Comparison of ENCODE assay signal across 8 cellular contexts in the genomic region with DNA sequence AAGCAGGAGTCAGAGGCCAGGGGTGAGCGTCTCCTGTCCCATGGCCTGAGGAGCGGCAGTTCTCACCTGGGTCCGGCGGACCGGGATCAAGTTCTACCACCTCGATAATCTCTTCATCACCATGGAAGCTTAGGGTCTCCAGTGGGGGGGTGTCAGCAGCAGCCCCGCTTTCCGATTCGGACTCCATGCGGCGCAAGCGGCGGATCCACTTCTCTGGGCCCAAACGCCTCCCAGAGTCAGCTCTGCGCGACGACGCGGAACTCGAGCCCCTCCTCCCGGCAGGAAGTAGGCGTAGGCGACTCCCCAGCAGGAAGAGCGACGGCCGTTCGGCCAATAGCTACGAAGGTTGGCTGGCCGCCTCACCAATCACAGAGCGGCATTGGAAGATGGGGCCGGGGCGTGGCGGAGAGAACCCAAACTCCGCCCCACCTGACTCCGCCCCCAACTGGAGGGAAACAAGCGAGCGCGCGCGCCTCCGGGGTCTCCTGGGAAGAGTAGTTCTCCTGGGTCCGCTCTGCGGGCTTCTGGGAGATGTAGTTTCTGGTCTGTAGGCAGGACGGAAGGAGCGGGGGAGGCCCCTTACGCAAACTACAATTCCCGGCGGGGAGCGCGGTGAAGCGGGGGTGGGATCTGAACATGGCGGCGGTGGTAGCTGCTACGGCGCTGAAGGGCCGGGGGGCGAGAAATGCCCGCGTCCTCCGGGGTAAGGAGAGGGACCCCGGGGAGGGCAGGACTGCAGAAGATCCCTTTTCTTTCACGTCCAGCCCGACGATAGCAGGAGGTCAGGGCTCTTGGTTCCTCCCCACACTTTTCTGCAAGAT.
DNase-seq lines count a peak whose midpoint lies in the region; ATAC-seq lines count a peak whose summit lies in the region.

A gene with protein sequence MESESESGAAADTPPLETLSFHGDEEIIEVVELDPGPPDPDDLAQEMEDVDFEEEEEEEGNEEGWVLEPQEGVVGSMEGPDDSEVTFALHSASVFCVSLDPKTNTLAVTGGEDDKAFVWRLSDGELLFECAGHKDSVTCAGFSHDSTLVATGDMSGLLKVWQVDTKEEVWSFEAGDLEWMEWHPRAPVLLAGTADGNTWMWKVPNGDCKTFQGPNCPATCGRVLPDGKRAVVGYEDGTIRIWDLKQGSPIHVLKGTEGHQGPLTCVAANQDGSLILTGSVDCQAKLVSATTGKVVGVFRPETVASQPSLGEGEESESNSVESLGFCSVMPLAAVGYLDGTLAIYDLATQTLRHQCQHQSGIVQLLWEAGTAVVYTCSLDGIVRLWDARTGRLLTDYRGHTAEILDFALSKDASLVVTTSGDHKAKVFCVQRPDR (minus strand): TSS at position 238 of the 821 bp plus-strand sequence. CDS start 51 bp downstream, at position 187.
A gene with protein sequence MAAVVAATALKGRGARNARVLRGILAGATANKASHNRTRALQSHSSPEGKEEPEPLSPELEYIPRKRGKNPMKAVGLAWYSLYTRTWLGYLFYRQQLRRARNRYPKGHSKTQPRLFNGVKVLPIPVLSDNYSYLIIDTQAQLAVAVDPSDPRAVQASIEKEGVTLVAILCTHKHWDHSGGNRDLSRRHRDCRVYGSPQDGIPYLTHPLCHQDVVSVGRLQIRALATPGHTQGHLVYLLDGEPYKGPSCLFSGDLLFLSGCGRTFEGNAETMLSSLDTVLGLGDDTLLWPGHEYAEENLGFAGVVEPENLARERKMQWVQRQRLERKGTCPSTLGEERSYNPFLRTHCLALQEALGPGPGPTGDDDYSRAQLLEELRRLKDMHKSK (plus strand): TSS at position 620 of the 821 bp plus-strand sequence. CDS start 17 bp downstream, at position 637.

- H3K27ac ChIP-seq in BLaER1 treated with 17β-estradiol and CSF1 and Interleukin-3, amounts not matched to agents 10 nM and 100 nM = peak within 1 kb of the TSS; percentile 54 to 92 (median 83)

- peaks cover 43 to 66% (median 49%) of the 10 kb centered on the region in 11 experiments for H3K36me3 ChIP-seq in BLaER1 treated with 17β-estradiol and CSF1 and Interleukin-3, amounts not matched to agents 10 nM and 100 nM

- H3K4me1 ChIP-seq in BLaER1 treated with 17β-estradiol and CSF1 and Interleukin-3, amounts not matched to agents 10 nM and 100 nM = peaks cover 37 to 77% (median 52%) of the 10 kb centered on the region in 10 experiments

- ATAC-seq in GM19351 (IDR thresholded peaks at IDR 0.05; ENCODE audit: unreplicated experiment) (peak; percentile 89), HG03521 (IDR thresholded peaks at IDR 0.05; ENCODE audit: unreplicated experiment) (peak; percentile 88)

- DNase-seq in NCI-H748 (lab: John Stamatoyannopoulos, UW; ENCODE audit: unreplicated experiment) (peak; percentile 99), dedifferentiated amniotic fluid mesenchymal stem cell (ENCODE audit: extremely low spot score) (peak; percentile 99), left kidney (ENCODE audit: low read depth, low spot score) (peak; percentile 100)
- peak; percentile 100 for DNase-seq in activated CD4-positive, alpha-beta T cell treated with anti-CD3 and anti-CD28 coated beads, Interleukin-2, amount 50 U/mL, for 1 hour
- DNase-seq in stimulated activated CD4-positive, alpha-beta T cell treated with anti-CD3 and anti-CD28 coated beads, Interleukin-2, amount 100 ng/mL, for 24 hours = peak; percentile 100

- peak within 1 kb of the TSS; percentile 82 to 97 (median 89) for H3K9ac ChIP-seq in BLaER1 treated with 17β-estradiol and CSF1 and Interleukin-3, amounts not matched to agents 10 nM and 100 nM

- peaks cover 13 to 66% (median 41%) of the 10 kb centered on the region in 11 experiments; a peak in 17 of 22 replicates for H4K20me1 ChIP-seq in BLaER1 treated with 17β-estradiol and CSF1 and Interleukin-3, amounts not matched to agents 10 nM and 100 nM

- H3K27me3 ChIP-seq in BLaER1 treated with 17β-estradiol and CSF1 and Interleukin-3, amounts not matched to agents 10 nM and 100 nM = no peaks in the 10 kb centered on the region

- peak within 1 kb of the TSS; percentile 90 to 100 (median 98) for H3K4me2 ChIP-seq in BLaER1 treated with 17β-estradiol and CSF1 and Interleukin-3, amounts not matched to agents 10 nM and 100 nM

- no peaks in the 10 kb centered on the region for H3K9me3 ChIP-seq in BLaER1 treated with 17β-estradiol and CSF1 and Interleukin-3, amounts not matched to agents 10 nM and 100 nM (replicated peaks in 1 of 11)

- H3K4me3 ChIP-seq in BLaER1 treated with 17β-estradiol and CSF1 and Interleukin-3, amounts not matched to agents 10 nM and 100 nM = peak within 1 kb of the TSS; percentile 76 to 95 (median 92)

Comparison
In these comparisons a context has a peak if more than half of its experiments do, and no peak if none do; other contexts are left out.
1. Peak in every context shown above with its lines: DNase-seq, ATAC-seq, H3K4me3 ChIP-seq and H3K27ac ChIP-seq.